Comparison of ENCODE assay signal across 27 cellular contexts in the genomic region with DNA sequence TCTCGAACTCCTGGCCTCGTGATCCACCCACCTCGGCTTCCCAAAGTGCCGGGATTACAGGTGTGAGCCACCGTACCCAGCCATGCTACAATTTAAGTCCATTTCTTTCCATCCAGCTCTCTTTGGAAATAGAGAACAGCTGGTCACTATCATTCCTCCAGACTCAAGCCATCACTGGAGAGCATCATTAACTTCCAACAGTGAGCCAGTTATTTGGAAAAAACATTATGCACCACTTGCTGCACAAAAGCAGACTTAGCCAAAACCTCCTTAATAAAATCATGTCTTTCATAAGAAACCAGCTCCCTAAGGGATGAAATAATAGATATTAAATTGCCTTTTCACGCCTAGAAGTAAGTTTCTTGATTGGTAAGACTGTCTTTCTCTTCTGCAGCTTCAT.
"Had no signal": no experiment of that assay in that cellular context is flagged by ENCODE, and none has a peak within 500 bp of the region (broad histone marks: within the 10 kb centered on the region; RNA-seq: fewer than 3 reads in every experiment).

No MANE protein-coding gene starts in this region.

- H3K9me3 ChIP-seq: adrenal gland, body of pancreas, colonic mucosa, esophagus squamous epithelium, gastroesophageal sphincter had no signal

- H3K4me3 Mint-ChIP-seq: activated CD4-positive, alpha-beta memory T cell treated with anti-CD3 and anti-CD28 coated beads, Interleukin-2, amount 10 ng/mL, durations not matched to agents 7 days and 5 days; activated CD4-positive, alpha-beta T cell treated with anti-CD3 and anti-CD28 coated beads, Interleukin-2, amount 10 ng/mL, durations not matched to agents 7 days and 5 days; activated naive CD4-positive, alpha-beta T cell treated with anti-CD3 and anti-CD28 coated beads, Interleukin-2, amount 50 U/mL, for 24 hours; activated naive CD8-positive, alpha-beta T cell treated with anti-CD3 and anti-CD28 coated beads for 36 hours; activated naive CD8-positive, alpha-beta T cell treated with anti-CD3 and anti-CD28 coated beads, Interleukin-2, amount 50 U/mL, for 24 hours; activated T-cell treated with anti-CD3 and anti-CD28 coated beads, Interleukin-2, amount 50 U/mL, for 4 hours; activated T-helper 17 cell treated with anti-CD3 and anti-CD28 coated beads, Interleukin-2, amount 50 U/mL, for 72 hours had no signal

- H3K4me1 ChIP-seq: adrenal gland, colonic mucosa had no signal

- ATAC-seq: activated naive CD8-positive, alpha-beta T cell treated with anti-CD3 and anti-CD28 coated beads, Interleukin-2, amount 50 U/mL, for 24 hours; activated T-cell treated with anti-CD3 and anti-CD28 coated beads, Interleukin-2, amount 50 U/mL, for 4 hours; activated T-helper 17 cell treated with anti-CD3 and anti-CD28 coated beads, Interleukin-2, amount 50 U/mL, for 72 hours; body of pancreas; gastroesophageal sphincter had no signal

- H3K36me3 ChIP-seq: adrenal gland, colonic mucosa had no signal

- H3K4me3 ChIP-seq: adrenal gland, body of pancreas, colonic mucosa, esophagus squamous epithelium, gastroesophageal sphincter had no signal

- H3K27me3 Mint-ChIP-seq: activated CD4-positive, alpha-beta memory T cell treated with anti-CD3 and anti-CD28 coated beads, Interleukin-2, amount 10 ng/mL, durations not matched to agents 7 days and 5 days; activated CD4-positive, alpha-beta T cell treated with anti-CD3 and anti-CD28 coated beads, Interleukin-2, amount 10 ng/mL, durations not matched to agents 7 days and 5 days; activated naive CD4-positive, alpha-beta T cell treated with anti-CD3 and anti-CD28 coated beads, Interleukin-2, amount 50 U/mL, for 24 hours; activated naive CD8-positive, alpha-beta T cell treated with anti-CD3 and anti-CD28 coated beads for 36 hours; activated naive CD8-positive, alpha-beta T cell treated with anti-CD3 and anti-CD28 coated beads, Interleukin-2, amount 50 U/mL, for 24 hours; activated T-helper 17 cell treated with anti-CD3 and anti-CD28 coated beads, Interleukin-2, amount 50 U/mL, for 72 hours had no signal

- H3K27me3 ChIP-seq: adrenal gland, body of pancreas, colonic mucosa, esophagus squamous epithelium, gastroesophageal sphincter had no signal

- H3K27ac ChIP-seq: adrenal gland, body of pancreas, colonic mucosa, epithelial cell of prostate, esophagus squamous epithelium, gastroesophageal sphincter had no signal

- H3K27ac Mint-ChIP-seq: activated CD4-positive, alpha-beta memory T cell treated with anti-CD3 and anti-CD28 coated beads, Interleukin-2, amount 10 ng/mL, durations not matched to agents 7 days and 5 days; activated CD4-positive, alpha-beta T cell treated with anti-CD3 and anti-CD28 coated beads, Interleukin-2, amount 10 ng/mL, durations not matched to agents 7 days and 5 days; activated naive CD4-positive, alpha-beta T cell treated with anti-CD3 and anti-CD28 coated beads, Interleukin-2, amount 50 U/mL, for 24 hours; activated naive CD8-positive, alpha-beta T cell treated with anti-CD3 and anti-CD28 coated beads for 36 hours; activated naive CD8-positive, alpha-beta T cell treated with anti-CD3 and anti-CD28 coated beads, Interleukin-2, amount 50 U/mL, for 24 hours; activated T-helper 17 cell treated with anti-CD3 and anti-CD28 coated beads, Interleukin-2, amount 50 U/mL, for 72 hours had no signal

- H3K4me1 Mint-ChIP-seq: activated CD4-positive, alpha-beta memory T cell treated with anti-CD3 and anti-CD28 coated beads, Interleukin-2, amount 10 ng/mL, durations not matched to agents 7 days and 5 days; activated CD4-positive, alpha-beta T cell treated with anti-CD3 and anti-CD28 coated beads, Interleukin-2, amount 10 ng/mL, durations not matched to agents 7 days and 5 days; activated naive CD4-positive, alpha-beta T cell treated with anti-CD3 and anti-CD28 coated beads, Interleukin-2, amount 50 U/mL, for 24 hours; activated naive CD8-positive, alpha-beta T cell treated with anti-CD3 and anti-CD28 coated beads, Interleukin-2, amount 50 U/mL, for 24 hours had no signal

- H3K9me3 Mint-ChIP-seq: activated CD4-positive, alpha-beta memory T cell treated with anti-CD3 and anti-CD28 coated beads, Interleukin-2, amount 10 ng/mL, durations not matched to agents 7 days and 5 days; activated naive CD4-positive, alpha-beta T cell treated with anti-CD3 and anti-CD28 coated beads, Interleukin-2, amount 50 U/mL, for 24 hours; activated naive CD8-positive, alpha-beta T cell treated with anti-CD3 and anti-CD28 coated beads, Interleukin-2, amount 50 U/mL, for 24 hours; activated T-cell treated with anti-CD3 and anti-CD28 coated beads, Interleukin-2, amount 50 U/mL, for 4 hours; activated T-helper 17 cell treated with anti-CD3 and anti-CD28 coated beads, Interleukin-2, amount 50 U/mL, for 72 hours had no signal

- DNase-seq: activated CD4-positive, alpha-beta memory T cell treated with anti-CD3 and anti-CD28 coated beads, Interleukin-2, amount 10 ng/mL, durations not matched to agents 7 days and 5 days; activated CD4-positive, alpha-beta T cell treated with anti-CD3 and anti-CD28 coated beads for 1 hour; activated CD4-positive, alpha-beta T cell treated with anti-CD3 and anti-CD28 coated beads for 4 hours; activated CD4-positive, alpha-beta T cell treated with anti-CD3 and anti-CD28 coated beads, Interleukin-2, amount 10 ng/mL, durations not matched to agents 7 days and 5 days; activated CD4-positive, alpha-beta T cell treated with anti-CD3 and anti-CD28 coated beads, Interleukin-2, amount 50 U/mL, for 4 hours; activated CD4-positive, CD25-positive, alpha-beta regulatory T cell; activated effector memory CD4-positive, alpha-beta T cell treated with Interleukin-2 at 50 U/mL for 16 hours; activated gamma-delta T cell treated with Interleukin-2 at 50 U/mL for 16 hours; activated naive CD4-positive, alpha-beta T cell treated with Interleukin-2 at 50 U/mL for 16 hours; activated naive CD8-positive, alpha-beta T cell treated with anti-CD3 and anti-CD28 coated beads for 36 hours; activated naive CD8-positive, alpha-beta T cell treated with anti-CD3 and anti-CD28 coated beads, Interleukin-2, amount 50 U/mL, for 24 hours; activated T-cell treated with anti-CD3 and anti-CD28 coated beads, Interleukin-2, amount 50 U/mL, for 4 hours; amygdala; aorta; body of pancreas; central memory CD4-positive, alpha-beta T cell; cerebellar nuclear complex; colonic mucosa; effector CD8-positive, alpha-beta T cell; esophagus squamous epithelium; foreskin melanocyte; T-helper 2 cell had no signal
